8 cellular contexts compared by ENCODE assay signal in the genomic region with DNA sequence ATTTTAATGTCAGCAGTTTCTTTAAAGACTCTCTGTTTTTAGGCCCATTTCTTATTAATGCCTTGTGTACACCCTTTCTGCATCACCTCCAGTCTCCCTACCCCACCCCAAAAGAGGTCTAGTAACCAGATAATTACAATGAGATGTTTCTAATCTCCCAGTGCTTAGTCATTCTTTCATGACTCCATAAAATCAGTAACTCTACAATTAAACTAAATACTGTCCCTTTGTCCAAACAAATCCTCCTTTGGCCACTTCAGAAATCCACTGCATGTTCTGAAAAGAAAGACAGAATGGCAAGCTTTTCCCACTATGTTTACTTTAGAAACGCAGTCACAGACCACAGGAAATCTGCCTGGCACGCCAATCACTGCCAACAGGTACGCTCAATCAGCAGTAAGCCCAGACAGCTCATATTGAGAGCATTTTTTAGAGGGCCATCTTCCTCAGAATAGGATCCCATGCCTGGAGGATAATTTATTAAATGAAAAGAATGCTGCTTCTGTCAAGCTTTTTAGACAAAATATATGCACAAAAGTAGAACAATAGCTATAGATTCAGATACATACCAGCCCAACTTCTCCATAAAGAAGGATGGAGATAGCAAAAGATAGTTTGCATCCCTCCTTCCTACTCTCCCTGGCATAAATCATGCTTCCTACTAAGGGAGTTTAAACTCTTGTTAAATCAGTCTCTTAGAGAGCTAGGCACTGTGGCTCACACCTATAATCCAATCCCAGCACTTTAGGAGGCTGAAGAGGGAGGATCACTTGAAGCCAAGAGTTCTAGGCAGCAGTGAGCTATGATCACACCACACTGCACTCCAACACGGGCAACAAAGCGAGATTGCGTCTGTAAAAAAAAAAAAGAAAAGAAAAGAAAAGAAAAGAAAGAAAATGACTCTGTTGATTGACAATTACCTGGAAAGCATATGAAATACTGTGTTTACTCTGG. TPM values are rescaled to one million over a fixed set of nuclear protein-coding genes. Genes with fewer than 3 reads are reported as not detected.
DNase-seq lines count a peak whose midpoint lies in the region; ATAC-seq and TF ChIP-seq lines count a peak whose summit lies in the region.

No MANE protein-coding gene starts in this region.

- H3K27me3 Mint-ChIP-seq in activated naive CD4-positive, alpha-beta T cell treated with anti-CD3 and anti-CD28 coated beads for 36 hours (ENCODE audit: low read depth) = no peaks in the 10 kb centered on the region
- H3K27me3 Mint-ChIP-seq in endothelial cell (ENCODE audit: unreplicated experiment) = no peaks in the 10 kb centered on the region
- no peaks in the 10 kb centered on the region for H3K27me3 Mint-ChIP-seq in stimulated activated naive B cell treated with anti-CD40 and anti-IgM and Interleukin-4, amounts not matched to agents 10 μg/mL and 1 μg/mL and 100 μg/mL, for 72 hours

- H3K27ac ChIP-seq in esophagus squamous epithelium = peak overlapping the region in 2 of 4 donors; percentile 38 to 49

- no peak overlapping the region for H3K4me3 ChIP-seq in esophagus squamous epithelium

- 41 to 43% methylated on average over 6 of the region's 6 CpGs for WGBS in esophagus squamous epithelium, 2 donors

- H3K4me3 Mint-ChIP-seq in activated naive CD4-positive, alpha-beta T cell treated with anti-CD3 and anti-CD28 coated beads for 36 hours = no peak overlapping the region
- H3K4me3 Mint-ChIP-seq in endothelial cell (ENCODE audit: unreplicated experiment) = no peak overlapping the region
- no peak overlapping the region for H3K4me3 Mint-ChIP-seq in stimulated activated naive B cell treated with anti-CD40 and anti-IgM and Interleukin-4, amounts not matched to agents 10 μg/mL and 1 μg/mL and 100 μg/mL, for 72 hours

- peaks cover 33% of the 10 kb centered on the region for H3K4me1 Mint-ChIP-seq in activated naive CD4-positive, alpha-beta T cell treated with anti-CD3 and anti-CD28 coated beads for 36 hours (ENCODE audit: low read depth)
- H3K4me1 Mint-ChIP-seq in endothelial cell (ENCODE audit: unreplicated experiment) = peaks cover 8% of the 10 kb centered on the region
- H3K4me1 Mint-ChIP-seq in stimulated activated naive B cell treated with anti-CD40 and anti-IgM and Interleukin-4, amounts not matched to agents 10 μg/mL and 1 μg/mL and 100 μg/mL, for 72 hours = peaks cover 22 to 28% of the 10 kb centered on the region in 2 donors

- no peaks in the 10 kb centered on the region for H3K9me3 ChIP-seq in esophagus squamous epithelium

- TF ChIP-seq CTCF in endothelial cell (IDR thresholded peaks at IDR 0.05; ENCODE audit: unreplicated experiment) (no peak), esophagus squamous epithelium (IDR thresholded peaks at IDR 0.05) (no peak)

- CTCF ChIA-PET in activated naive CD4-positive, alpha-beta T cell treated with anti-CD3 and anti-CD28 coated beads for 36 hours (lab: Charles Lee) = interaction anchor here (1.1 kb wide), 1 partner anchor 8 kb away, joined by 3 read pairs; no protein-coding TSS in a partner anchor

- peak; percentile 17 for DNase-seq in activated naive CD4-positive, alpha-beta T cell treated with anti-CD3 and anti-CD28 coated beads for 36 hours
- DNase-seq in activated naive CD4-positive, alpha-beta T cell treated with Interleukin-2 at 50 U/mL for 16 hours = no peak
- DNase-seq in NCI-H774 (lab: John Stamatoyannopoulos, UW) (peak; percentile 7), endothelial cell (ENCODE audit: low spot score) (no peak), esophagus squamous epithelium (lab: John Stamatoyannopoulos, UW) (no peak), medulla oblongata (ENCODE audit: extremely low spot score) (no peak)
- no peak for DNase-seq in stimulated activated naive B cell treated with anti-CD40 and anti-IgM and Interleukin-4, amounts not matched to agents 10 μg/mL and 1 μg/mL and 100 μg/mL, for 72 hours

- H3K4me1 ChIP-seq in esophagus squamous epithelium = peaks cover 8 to 36% (median 12%) of the 10 kb centered on the region in 3 donors

- ATAC-seq in stimulated activated naive B cell treated with anti-CD40 and anti-IgM and Interleukin-4, amounts not matched to agents 10 μg/mL and 1 μg/mL and 100 μg/mL, for 72 hours (replicated peaks) = no peak
- no peak for ATAC-seq in HG03457 (IDR thresholded peaks at IDR 0.05; ENCODE audit: unreplicated experiment)

- intact Hi-C loops in activated naive CD4-positive, alpha-beta T cell treated with anti-CD3 and anti-CD28 coated beads for 36 hours (cut with micrococcal nuclease) = loop anchor here (1.0 kb wide), 1 partner anchor 14 kb away; no protein-coding TSS in a partner anchor
- intact Hi-C loops in esophagus squamous epithelium (cut with DNase I) = no loop called here

- peaks cover 13% of the 10 kb centered on the region for H3K36me3 Mint-ChIP-seq in activated naive CD4-positive, alpha-beta T cell treated with anti-CD3 and anti-CD28 coated beads for 36 hours (ENCODE audit: low read depth)
- H3K36me3 Mint-ChIP-seq in endothelial cell (ENCODE audit: low read depth, unreplicated experiment) = peaks cover 16% of the 10 kb centered on the region
- H3K36me3 Mint-ChIP-seq in stimulated activated naive B cell treated with anti-CD40 and anti-IgM and Interleukin-4, amounts not matched to agents 10 μg/mL and 1 μg/mL and 100 μg/mL, for 72 hours = peaks cover 17 to 34% of the 10 kb centered on the region in 2 donors

- H3K36me3 ChIP-seq in esophagus squamous epithelium = peaks cover 0 to 6% (median 0%) of the 10 kb centered on the region in 3 donors

- no peak for TF ChIP-seq POLR2A in esophagus squamous epithelium (IDR thresholded peaks at IDR 0.05)

- H3K27me3 ChIP-seq in esophagus squamous epithelium = no peaks in the 10 kb centered on the region

- peaks cover 5% of the 10 kb centered on the region for H3K9me3 Mint-ChIP-seq in activated naive CD4-positive, alpha-beta T cell treated with anti-CD3 and anti-CD28 coated beads for 36 hours
- no peaks in the 10 kb centered on the region for H3K9me3 Mint-ChIP-seq in endothelial cell (ENCODE audit: unreplicated experiment)
- peaks cover 0 to 7% of the 10 kb centered on the region in 2 donors for H3K9me3 Mint-ChIP-seq in stimulated activated naive B cell treated with anti-CD40 and anti-IgM and Interleukin-4, amounts not matched to agents 10 μg/mL and 1 μg/mL and 100 μg/mL, for 72 hours

- no peak overlapping the region for H3K27ac Mint-ChIP-seq in activated naive CD4-positive, alpha-beta T cell treated with anti-CD3 and anti-CD28 coated beads for 36 hours
- peak overlapping the region; percentile 11 for H3K27ac Mint-ChIP-seq in endothelial cell (ENCODE audit: unreplicated experiment)
- peak overlapping the region; percentile 39 for H3K27ac Mint-ChIP-seq in stimulated activated naive B cell treated with anti-CD40 and anti-IgM and Interleukin-4, amounts not matched to agents 10 μg/mL and 1 μg/mL and 100 μg/mL, for 72 hours

RNA-seq across cellular contexts. Expression of a gene that starts 14.6 kb away (rescaled TPM):
- total RNA-seq in activated naive CD4-positive, alpha-beta T cell treated with anti-CD3 and anti-CD28 coated beads for 36 hours = 10 to 100 TPM; 47.3 to 51.5 TPM
- total RNA-seq in endothelial cell (ENCODE audit: unreplicated experiment) (95.1 TPM), esophagus squamous epithelium (10 to 100 TPM; 28.9 to 58.0 (median 41.9) TPM)

Comparison
In these comparisons a context has a peak if more than half of its experiments do, and no peak if none do; other contexts are left out.
1. DNase-seq: peak in activated naive CD4-positive, alpha-beta T cell treated with anti-CD3 and anti-CD28 coated beads for 36 hours (single experiment) and NCI-H774 (single experiment); none in activated naive CD4-positive, alpha-beta T cell treated with Interleukin-2 at 50 U/mL for 16 hours (single experiment), endothelial cell (single experiment), stimulated activated naive B cell treated with anti-CD40 and anti-IgM and Interleukin-4, amounts not matched to agents 10 μg/mL and 1 μg/mL and 100 μg/mL, for 72 hours (single experiment), esophagus squamous epithelium (single experiment) and medulla oblongata (single experiment).